In the genomic region with DNA sequence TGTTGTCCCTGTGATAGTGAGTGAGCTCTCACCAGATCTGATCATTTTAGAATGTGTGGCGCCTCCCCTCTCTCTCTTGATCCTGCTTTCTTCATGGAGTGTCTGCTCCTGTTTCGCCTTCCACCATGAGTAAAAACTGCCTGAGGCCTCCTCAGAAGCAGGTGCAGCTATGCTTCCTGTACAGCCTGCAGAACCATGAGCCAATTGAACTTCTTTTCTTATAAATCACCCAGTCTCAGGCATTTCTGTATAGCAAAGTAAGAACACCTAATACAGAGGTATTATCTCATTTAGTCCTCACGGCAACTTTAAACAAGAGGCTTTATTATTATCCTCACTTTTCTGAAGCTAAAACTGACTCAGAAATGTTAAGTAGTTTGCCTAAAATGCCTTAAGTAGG, we compare ENCODE assay signal across 20 cellular contexts.
"Had no signal": no experiment of that assay in that cellular context is flagged by ENCODE, and none has a peak within 500 bp of the region (broad histone marks: within the 10 kb centered on the region; RNA-seq: fewer than 3 reads in every experiment).

No MANE protein-coding gene starts in this region.

- H3K4me3 Mint-ChIP-seq: immature natural killer cell; naive thymus-derived CD8-positive, alpha-beta T cell; stimulated activated naive B cell treated with anti-CD40 and anti-IgM and Interleukin-4, amounts not matched to agents 10 μg/mL and 1 μg/mL and 100 μg/mL, for 72 hours; type B pancreatic cell had no signal

- H3K9me3 ChIP-seq: esophagus squamous epithelium, mucosa of descending colon, neutrophil, stomach had no signal

- H3K27ac Mint-ChIP-seq: immature natural killer cell; naive thymus-derived CD8-positive, alpha-beta T cell; stimulated activated naive B cell treated with anti-CD40 and anti-IgM and Interleukin-4, amounts not matched to agents 10 μg/mL and 1 μg/mL and 100 μg/mL, for 72 hours; type B pancreatic cell had no signal

- ATAC-seq: left cardiac atrium; left ventricle myocardium superior; mucosa of descending colon; naive thymus-derived CD8-positive, alpha-beta T cell; sciatic nerve; stimulated activated naive B cell treated with anti-CD40 and anti-IgM and Interleukin-4, amounts not matched to agents 10 μg/mL and 1 μg/mL and 100 μg/mL, for 72 hours had no signal

- H3K27ac ChIP-seq: dorsolateral prefrontal cortex, neutrophil, stomach had no signal

- H3K9me3 Mint-ChIP-seq: immature natural killer cell; naive thymus-derived CD8-positive, alpha-beta T cell; stimulated activated naive B cell treated with anti-CD40 and anti-IgM and Interleukin-4, amounts not matched to agents 10 μg/mL and 1 μg/mL and 100 μg/mL, for 72 hours; type B pancreatic cell had no signal

- H3K4me1 Mint-ChIP-seq: immature natural killer cell had no signal

- H3K36me3 ChIP-seq: esophagus squamous epithelium, neutrophil, stomach had no signal

- FAIRE-seq: kidney, urothelium cell line had no signal

- H3K4me3 ChIP-seq: dorsolateral prefrontal cortex, esophagus squamous epithelium, lung, mucosa of descending colon, stomach had no signal

- H3K27me3 Mint-ChIP-seq: naive thymus-derived CD8-positive, alpha-beta T cell; stimulated activated naive B cell treated with anti-CD40 and anti-IgM and Interleukin-4, amounts not matched to agents 10 μg/mL and 1 μg/mL and 100 μg/mL, for 72 hours; type B pancreatic cell had no signal

- H3K36me3 Mint-ChIP-seq: immature natural killer cell; naive thymus-derived CD8-positive, alpha-beta T cell; stimulated activated naive B cell treated with anti-CD40 and anti-IgM and Interleukin-4, amounts not matched to agents 10 μg/mL and 1 μg/mL and 100 μg/mL, for 72 hours; type B pancreatic cell had no signal

- DNase-seq: cortex of kidney; dorsolateral prefrontal cortex; effector CD8-positive, alpha-beta T cell; esophagus squamous epithelium; immature natural killer cell; kidney; left cardiac atrium; left ventricle myocardium superior; mucosa of descending colon; naive thymus-derived CD8-positive, alpha-beta T cell; posterior cingulate gyrus; stimulated activated CD4-positive, alpha-beta T cell treated with anti-CD3 and anti-CD28 coated beads, Interleukin-2, amount 100 ng/mL, for 24 hours; stimulated activated CD4-positive, alpha-beta T cell treated with anti-CD3 and anti-CD28 coated beads, Interleukin-4, amount 100 ng/mL, for 4 hours; stimulated activated naive B cell treated with anti-CD40 and anti-IgM and Interleukin-4, amounts not matched to agents 10 μg/mL and 1 μg/mL and 100 μg/mL, for 72 hours; stomach had no signal

- H3K27me3 ChIP-seq: dorsolateral prefrontal cortex, esophagus squamous epithelium, stomach had no signal
